In the genomic region with DNA sequence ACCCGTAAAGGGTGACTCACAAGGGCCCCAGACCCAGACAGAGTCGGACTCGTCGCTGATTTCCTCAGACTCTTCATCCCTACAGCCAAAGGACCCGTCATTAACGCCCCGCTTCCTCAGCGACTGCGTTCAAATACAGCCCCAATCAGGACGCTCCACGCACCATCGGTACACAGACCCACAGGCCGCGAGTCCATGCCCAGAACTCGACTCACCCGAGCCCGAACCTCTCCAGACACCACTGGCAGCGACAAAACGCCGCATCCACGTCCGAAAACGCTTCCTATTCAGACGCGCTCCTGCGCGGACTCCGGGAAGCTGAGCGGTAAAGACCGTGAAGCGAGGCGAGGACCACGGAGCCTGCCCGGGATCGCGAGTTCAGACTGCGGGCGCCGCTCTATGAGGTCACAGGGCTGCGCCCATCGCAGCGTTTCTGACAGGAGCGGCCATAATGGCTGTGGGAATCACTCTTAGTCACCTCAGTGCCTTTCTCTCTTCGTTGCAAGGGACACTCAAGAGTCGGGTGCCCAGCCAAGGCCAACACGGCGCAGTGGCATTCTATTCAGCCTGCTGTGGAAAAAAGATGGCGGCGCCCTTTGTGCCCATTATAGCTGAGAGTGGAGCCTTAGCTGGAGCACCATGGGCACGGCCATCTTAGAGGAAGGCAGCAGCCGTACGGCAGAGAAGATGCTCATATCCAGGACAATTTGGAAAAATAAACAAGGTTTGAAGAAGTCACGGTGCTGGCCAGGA, we compare ENCODE assay signal across 8 cellular contexts. TPM values are rescaled to one million over a fixed set of nuclear protein-coding genes. Genes with fewer than 3 reads are reported as not detected.
DNase-seq lines count a peak whose midpoint lies in the region.

A gene (minus strand): TSS at position 353 of the 753 bp plus-strand sequence. CDS start 2,634 bp downstream, outside the sequence.

- H2AFZ ChIP-seq in neuron (ENCODE audit: low read depth, low read length) = peak within 1 kb of the TSS; percentile 58

- peak within 1 kb of the TSS; percentile 93 for H3K27ac ChIP-seq in SJCRH30
- H3K27ac ChIP-seq in stomach smooth muscle (ENCODE audit: low read length) = peak within 1 kb of the TSS; percentile 93

- H3K4me1 ChIP-seq in SJCRH30 (no peaks in the 10 kb centered on the region), neuron (ENCODE audit: insufficient read depth, low read length) (peaks cover 7% of the 10 kb centered on the region), stomach smooth muscle (ENCODE audit: control insufficient read depth, insufficient read depth, low read length) (peaks cover 7% of the 10 kb centered on the region)

- peak within 1 kb of the TSS; percentile 93 for H3K4me3 ChIP-seq in SJCRH30
- peak within 1 kb of the TSS; percentile 62 for H3K4me3 ChIP-seq in neuron (ENCODE audit: low read length)
- H3K4me3 ChIP-seq in stomach smooth muscle (ENCODE audit: low read length in 2 of 2) = peak within 1 kb of the TSS; percentile 99

- H3K9ac ChIP-seq in stomach smooth muscle (ENCODE audit: low read length in 2 of 2) = peak within 1 kb of the TSS; percentile 98 to 99

- peaks cover 13% of the 10 kb centered on the region for H3K9me3 ChIP-seq in SJCRH30 (replicated peaks)
- peaks cover 42% of the 10 kb centered on the region for H3K9me3 ChIP-seq in neuron (ENCODE audit: low read length)
- H3K9me3 ChIP-seq in stomach smooth muscle (ENCODE audit: control insufficient read depth in 2 of 2, low read length in 2 of 2) = peaks cover 5 to 14% of the 10 kb centered on the region in 2 donors

- DNase-seq in ELR (ENCODE audit: low read depth) = peak; percentile 90
- DNase-seq in H4 (ENCODE audit: low spot score) = peak; percentile 94
- DNase-seq in LoVo (ENCODE audit: low spot score) = peak; percentile 89
- peak; percentile 87 to 90 for DNase-seq in SJCRH30
- peak; percentile 86 for DNase-seq in activated naive CD4-positive, alpha-beta T cell treated with Interleukin-2 at 50 U/mL for 16 hours
- DNase-seq in foreskin melanocyte = peak; percentile 83

- H3K27me3 ChIP-seq in SJCRH30 (no peaks in the 10 kb centered on the region), neuron (ENCODE audit: insufficient read depth, low read length) (no peaks in the 10 kb centered on the region), stomach smooth muscle (ENCODE audit: control insufficient read depth in 1 of 2, insufficient read depth in 2 of 2, low read length in 2 of 2) (no peaks in the 10 kb centered on the region)

- H3K36me3 ChIP-seq in SJCRH30 = peaks cover 39% of the 10 kb centered on the region
- peaks cover 46% of the 10 kb centered on the region for H3K36me3 ChIP-seq in neuron (ENCODE audit: insufficient read depth, low read length)
- peaks cover 18% of the 10 kb centered on the region in 2 donors for H3K36me3 ChIP-seq in stomach smooth muscle (ENCODE audit: control insufficient read depth in 2 of 2, insufficient read depth in 2 of 2, low read length in 2 of 2)

RNA-seq across cellular contexts. Expression of the gene that starts here (rescaled TPM):
- total RNA-seq in H4 (2014; rRNA removed; shearing (Covaris generic)) = 12.3 and 17.3 TPM in 2 replicates
- total RNA-seq in SJCRH30 (2014; rRNA removed; shearing (Covaris generic)) = 22.3 TPM in 2 replicates

Comparison
In these comparisons a context has a peak if more than half of its experiments do, and no peak if none do; other contexts are left out.
1. Peak in every context shown above with its lines: DNase-seq, H3K4me3 ChIP-seq and H3K27ac ChIP-seq.